ENCODE assay signal across 8 cellular contexts in genomic region chr19:1275976-1276619, GRCh38. TPM values are rescaled to one million over a fixed set of nuclear protein-coding genes. Genes with fewer than 3 reads are reported as not detected.
DNase-seq lines count a peak whose midpoint lies in the region; ATAC-seq and TF ChIP-seq lines count a peak whose summit lies in the region.

No MANE protein-coding gene starts in this region.

- H3K9me3 ChIP-seq in SJSA1 (replicated peaks) (peaks cover 5% of the 10 kb centered on the region; the same call in 1 of the 2 replicates), psoas muscle (no peaks in the 10 kb centered on the region)

- H3K4me1 ChIP-seq in SJSA1 (replicated peaks) (peaks cover 27% of the 10 kb centered on the region), psoas muscle (peaks cover 50% of the 10 kb centered on the region)

- 9 to 19% (median 10%) methylated on average over 19 to 43 of the region's 43 CpGs for WGBS in psoas muscle, 3 donors

- H3K36me3 ChIP-seq in SJSA1 (peaks cover 78% of the 10 kb centered on the region), psoas muscle (ENCODE audit: insufficient read depth in 1 of 2, low read depth in 1 of 2) (peaks cover 8 to 79% of the 10 kb centered on the region in 2 donors)

- H3K27ac ChIP-seq in SJSA1: peak overlapping the region; percentile 94
- H3K27ac ChIP-seq in psoas muscle: peak overlapping the region; percentile 99

- H3K27me3 ChIP-seq in SJSA1 (replicated peaks) (no peaks in the 10 kb centered on the region), psoas muscle (ENCODE audit: insufficient read depth in 3 of 3, low read length in 2 of 3) (no peaks in the 10 kb centered on the region)

- TF ChIP-seq CTCF in GM12865 (IDR thresholded peaks at IDR 0.05; ENCODE audit: insufficient read depth, low read depth, low read length, missing control alignments) (no peak), fibroblast of mammary gland (conservative IDR thresholded peaks at IDR 0.05; ENCODE audit: control insufficient read depth, insufficient read depth, low read depth, low read length) (no peak), psoas muscle (IDR thresholded peaks at IDR 0.05) (no peak)

- H3K4me3 ChIP-seq in GM12865 (ENCODE audit: low read depth, low read length) (peak overlapping the region; percentile 95), SJSA1 (peak overlapping the region; percentile 90), fibroblast of mammary gland (ENCODE audit: control insufficient read depth, low read depth, low read length) (peak overlapping the region; percentile 60), psoas muscle (peak overlapping the region; percentile 87)

- ATAC-seq in psoas muscle: peak in 1 of 4 donors; percentile 1
- no peak for ATAC-seq in HG03139 (IDR thresholded peaks at IDR 0.05; ENCODE audit: unreplicated experiment)
- ATAC-seq in HG02938 (IDR thresholded peaks at IDR 0.05; ENCODE audit: unreplicated experiment): no peak

- DNase-seq in GM12865 (ENCODE audit: low read depth) (peak; percentile 37), SJSA1 (ENCODE audit: low read depth in 1 of 2, low spot score in 2 of 2) (peak in 1 of 2 experiments; percentile 49), fibroblast of mammary gland (ENCODE audit: low read depth) (no peak), psoas muscle (no peak), amniotic stem cell (lab: John Stamatoyannopoulos, UW) (no peak), OCI-M1 (lab: John Stamatoyannopoulos, UW) (no peak)

- intact Hi-C loops in psoas muscle (cut with DNase I): loop anchor here (5.0 to 10.0 kb wide), 4 partner anchors 81 to 139 kb away; partner anchors contain the start of gene NDUFS7 (in 1 of the 2)

RNA-seq across cellular contexts. Expression of gene FAM174C, which starts 0.8 kb away (rescaled TPM):
- 32.2 and 40.6 TPM in 2 replicates for total RNA-seq in SJSA1 (2014; rRNA removed; shearing (Covaris generic))
- 10 to 100 TPM in 3 of 4 donors, 1 to 10 TPM in 1; 9.0 to 18.1 (median 14.0) TPM for total RNA-seq in psoas muscle
- polyA plus RNA-seq in psoas muscle: 10 to 100 TPM; 21.8 to 88.8 (median 47.6) TPM

RNA-seq across cellular contexts. Expression of gene CIRBP, which starts 7.0 kb away (rescaled TPM):
- total RNA-seq in SJSA1 (2014; rRNA removed; shearing (Covaris generic)): 314 and 318 TPM in 2 replicates
- total RNA-seq in psoas muscle: 100 to 1,000 TPM; 137 to 591 (median 245) TPM
- polyA plus RNA-seq in psoas muscle: 100 to 1,000 TPM; 249 to 321 (median 317) TPM

RNA-seq across cellular contexts. Expression of gene EFNA2, which starts 9.6 kb away (rescaled TPM):
- not detected in 2 replicates for total RNA-seq in SJSA1 (2014; rRNA removed; shearing (Covaris generic))
- not detected for total RNA-seq in psoas muscle
- not detected for polyA plus RNA-seq in psoas muscle

RNA-seq across cellular contexts. Expression of gene MIDN, which starts 27.7 kb away (rescaled TPM):
- total RNA-seq in SJSA1 (2014; rRNA removed; shearing (Covaris generic)): 3.7 and 7.2 TPM in 2 replicates
- total RNA-seq in psoas muscle: 100 to 1,000 TPM in 3 of 4 donors, 10 to 100 TPM in 1; 84.7 to 331 (median 217) TPM
- polyA plus RNA-seq in psoas muscle: 100 to 1,000 TPM in 1 of 3 donors, 10 to 100 TPM in 2; 29.2 to 147 (median 36.4) TPM

RNA-seq across cellular contexts. Expression of gene ATP5F1D, which starts 34.5 kb away (rescaled TPM):
- 42.4 and 68.8 TPM in 2 replicates for total RNA-seq in SJSA1 (2014; rRNA removed; shearing (Covaris generic))
- 100 to 1,000 TPM; 362 to 759 (median 472) TPM for total RNA-seq in psoas muscle
- 100 to 1,000 TPM; 310 to 858 (median 690) TPM for polyA plus RNA-seq in psoas muscle
